In genomic region chr6:136669299-136669699, GRCh38 we compare ENCODE assay signal across 13 cellular contexts.
DNase-seq lines count a peak whose midpoint lies in the region; ATAC-seq, FAIRE-seq and TF ChIP-seq lines count a peak whose summit lies in the region.
"Had no signal": no experiment of that assay in that cellular context is flagged by ENCODE, and none has a peak within 500 bp of the region (broad histone marks: within the 10 kb centered on the region; RNA-seq: fewer than 3 reads in every experiment).

No MANE protein-coding gene starts in this region.

- no peaks in the 10 kb centered on the region for H3K27me3 Mint-ChIP-seq in astrocyte (ENCODE audit: low read depth, unreplicated experiment)
- peaks cover 2% of the 10 kb centered on the region for H3K27me3 Mint-ChIP-seq in nephron progenitor cell (ENCODE audit: low read depth, poor library complexity)
- H3K27me3 Mint-ChIP-seq: dendritic cell treated with granulocyte-macrophage colony-stimulating factor and Interleukin-4, amounts not matched to agents 40 ng/mL and 50 ng/mL, for 4 days had no signal

- in situ Hi-C loops in ACHN (cut with HindIII; ENCODE audit: low pct_ligation_motif_present, low pct_unique_long_range_greater_than_20kb, low sequenced_read_pairs): no loop called here

- no peak for TF ChIP-seq RAD21 in A549 (conservative IDR thresholded peaks at IDR 0.05 in 1 of 2, IDR thresholded peaks at IDR 0.05 in 1 of 2)

- no peaks in the 10 kb centered on the region for H3K36me3 ChIP-seq in astrocyte (ENCODE audit: insufficient read depth, low read length)
- H3K36me3 ChIP-seq in kidney epithelial cell (ENCODE audit: control insufficient read depth, insufficient read depth, low read length): no peaks in the 10 kb centered on the region

- H3K9me3 ChIP-seq in A549: no peaks in the 10 kb centered on the region
- H3K9me3 ChIP-seq in astrocyte (ENCODE audit: insufficient read depth, low read depth, low read length): no peaks in the 10 kb centered on the region

- POLR2A ChIA-PET in A549 (lab: Yijun Ruan, JAX): no interaction called here

- H3K27me3 ChIP-seq in astrocyte (ENCODE audit: insufficient read depth, low read length): no peaks in the 10 kb centered on the region
- H3K27me3 ChIP-seq in kidney epithelial cell (ENCODE audit: control insufficient read depth, insufficient read depth, low read length): no peaks in the 10 kb centered on the region
- H3K27me3 ChIP-seq: BLaER1 treated with 17β-estradiol and CSF1 and Interleukin-3, amounts not matched to agents 10 nM and 100 nM had no signal

- FAIRE-seq in A549 (lab: Jason Lieb, UNC): no peak
- FAIRE-seq in astrocyte (lab: Jason Lieb, UNC): no peak

- no peaks in the 10 kb centered on the region for H3K36me3 Mint-ChIP-seq in astrocyte (ENCODE audit: low read depth, unreplicated experiment)
- no peaks in the 10 kb centered on the region for H3K36me3 Mint-ChIP-seq in nephron progenitor cell (ENCODE audit: low read depth)

- H2AFZ ChIP-seq in astrocyte (ENCODE audit: low read depth, low read length): no peak overlapping the region

- H3K27ac Mint-ChIP-seq in astrocyte (ENCODE audit: unreplicated experiment) (no peak overlapping the region), nephron progenitor cell (no peak overlapping the region)
- H3K27ac Mint-ChIP-seq: dendritic cell treated with granulocyte-macrophage colony-stimulating factor and Interleukin-4, amounts not matched to agents 40 ng/mL and 50 ng/mL, for 4 days had no signal

- 78% methylated on average over 3 of the region's 3 CpGs for WGBS in A549 (ENCODE audit: missing lambda C conversion rate)

- no peaks in the 10 kb centered on the region for H3K79me2 ChIP-seq in astrocyte (ENCODE audit: insufficient read depth, low read length)

- CTCF ChIA-PET in A549 (lab: Yijun Ruan, JAX): interaction anchor here (5.3 kb wide), 1 partner anchor 25 kb away, joined by 25 read pairs; no protein-coding TSS in a partner anchor

- H3K27ac ChIP-seq in A549: no peak overlapping the region
- H3K27ac ChIP-seq in astrocyte (ENCODE audit: low read depth, low read length): no peak overlapping the region
- H3K27ac ChIP-seq: BLaER1 treated with 17β-estradiol and CSF1 and Interleukin-3, amounts not matched to agents 10 nM and 100 nM had no signal

- no peak for TF ChIP-seq POLR2A in A549 (IDR thresholded peaks at IDR 0.05; ENCODE audit: low read length)

- no peaks in the 10 kb centered on the region for H4K20me1 ChIP-seq in astrocyte (ENCODE audit: insufficient read depth, low read length)
- H4K20me1 ChIP-seq: BLaER1 treated with 17β-estradiol and CSF1 and Interleukin-3, amounts not matched to agents 10 nM and 100 nM had no signal

- H3K4me1 Mint-ChIP-seq in astrocyte (ENCODE audit: low read depth, unreplicated experiment): peaks cover 10% of the 10 kb centered on the region
- no peaks in the 10 kb centered on the region for H3K4me1 Mint-ChIP-seq in nephron progenitor cell

- ATAC-seq in A549 (no peak), HG03442 (IDR thresholded peaks at IDR 0.05; ENCODE audit: unreplicated experiment) (no peak)
- ATAC-seq: left ventricle myocardium superior had no signal

- no peaks in the 10 kb centered on the region for H3K9me3 Mint-ChIP-seq in astrocyte (ENCODE audit: unreplicated experiment)
- peaks cover 17% of the 10 kb centered on the region for H3K9me3 Mint-ChIP-seq in nephron progenitor cell
- H3K9me3 Mint-ChIP-seq: dendritic cell treated with granulocyte-macrophage colony-stimulating factor and Interleukin-4, amounts not matched to agents 40 ng/mL and 50 ng/mL, for 4 days had no signal

- no peak overlapping the region for H3K9ac ChIP-seq in astrocyte (ENCODE audit: low read length)
- H3K9ac ChIP-seq: BLaER1 treated with 17β-estradiol and CSF1 and Interleukin-3, amounts not matched to agents 10 nM and 100 nM had no signal

- H3K4me2 ChIP-seq in A549 (peak overlapping the region; percentile 45; the same call in 2 of the 3 replicates), astrocyte (ENCODE audit: low read length) (peak overlapping the region; percentile 66)
- H3K4me2 ChIP-seq: BLaER1 treated with 17β-estradiol and CSF1 and Interleukin-3, amounts not matched to agents 10 nM and 100 nM; smooth muscle cell had no signal

- no peak for TF ChIP-seq EP300 in A549 (IDR thresholded peaks at IDR 0.05)

- no peak overlapping the region for H3K4me3 Mint-ChIP-seq in astrocyte (ENCODE audit: unreplicated experiment)
- H3K4me3 Mint-ChIP-seq in nephron progenitor cell: no peak overlapping the region
- H3K4me3 Mint-ChIP-seq: dendritic cell treated with granulocyte-macrophage colony-stimulating factor and Interleukin-4, amounts not matched to agents 40 ng/mL and 50 ng/mL, for 4 days had no signal

- H3K4me1 ChIP-seq in A549 (peaks cover 4% of the 10 kb centered on the region; the same call in 1 of the 3 replicates), astrocyte (ENCODE audit: insufficient read depth, low read length) (peaks cover 15% of the 10 kb centered on the region)

- TF ChIP-seq CTCF in A549 (IDR thresholded peaks at IDR 0.05): no peak
- TF ChIP-seq CTCF in astrocyte (IDR thresholded peaks at IDR 0.05; ENCODE audit: insufficient read depth, low read depth, low read length): no peak
- TF ChIP-seq CTCF in kidney epithelial cell (IDR thresholded peaks at IDR 0.05; ENCODE audit: insufficient read depth, low read length, poor library complexity, severe bottlenecking): no peak
- no peak for TF ChIP-seq CTCF in nephron progenitor cell (IDR thresholded peaks at IDR 0.05)

- H3K4me3 ChIP-seq in A549 (no peak overlapping the region), astrocyte (ENCODE audit: insufficient read depth, low read depth, low read length) (no peak overlapping the region), kidney epithelial cell (ENCODE audit: low read depth, low read length) (no peak overlapping the region)
- H3K4me3 ChIP-seq: BLaER1 treated with 17β-estradiol and CSF1 and Interleukin-3, amounts not matched to agents 10 nM and 100 nM; smooth muscle cell had no signal

- no peak for DNase-seq in A549 (ENCODE audit: low read depth in 1 of 2, low spot score in 1 of 2)
- peak; percentile 44 for DNase-seq in HPDE6-E6E7 (ENCODE audit: extremely low spot score)
- DNase-seq in astrocyte (ENCODE audit: low read depth): peak; percentile 94
- peak; percentile 82 for DNase-seq in kidney epithelial cell (ENCODE audit: low read depth)
- DNase-seq in ACHN: no peak
- no peak for DNase-seq in NCI-H1694 (lab: John Stamatoyannopoulos, UW)
- DNase-seq in nephron progenitor cell: no peak
- DNase-seq: left ventricle myocardium superior; stimulated activated naive CD4-positive, alpha-beta T cell treated with Interleukin-2 at 50 U/mL for 16 hours had no signal

TF ChIP-seq in A549, 52 proteins besides CTCF, POLR2A, EP300 and RAD21:
- no peak for TF ChIP-seq RCOR1 (IDR thresholded peaks at IDR 0.05; ENCODE audit: low read depth, low read length)
- TF ChIP-seq GATA3 (IDR thresholded peaks at IDR 0.05; ENCODE audit: borderline replicate concordance): no peak
- no peak for TF ChIP-seq PBX3 (IDR thresholded peaks at IDR 0.05)
- no peak for TF ChIP-seq SMC3 (IDR thresholded peaks at IDR 0.05)
- TF ChIP-seq POLR2AphosphoS2 (conservative IDR thresholded peaks at IDR 0.05; ENCODE audit: low read length): no peak
- no peak for TF ChIP-seq FOSB (CRISPR knock-in tag; IDR thresholded peaks at IDR 0.05)
- no peak for TF ChIP-seq NPAS2 (CRISPR knock-in tag; IDR thresholded peaks at IDR 0.05; ENCODE audit: borderline replicate concordance)
- TF ChIP-seq ESRRA (IDR thresholded peaks at IDR 0.05; ENCODE audit: borderline replicate concordance, low read length): no peak
- no peak for TF ChIP-seq EHF (CRISPR knock-in tag; IDR thresholded peaks at IDR 0.05)
- no peak for TF ChIP-seq ELK1 (IDR thresholded peaks at IDR 0.05; ENCODE audit: low read depth, low read length)
- no peak for TF ChIP-seq ZFP36 (IDR thresholded peaks at IDR 0.05; ENCODE audit: borderline replicate concordance, partially characterized antibody)
- no peak for TF ChIP-seq MYC (IDR thresholded peaks at IDR 0.05; ENCODE audit: borderline replicate concordance, low read length)
- TF ChIP-seq HEYL (CRISPR knock-in tag; IDR thresholded peaks at IDR 0.05): no peak
- no peak for TF ChIP-seq ZC3H11A (IDR thresholded peaks at IDR 0.05)
- no peak for TF ChIP-seq CEBPB (IDR thresholded peaks at IDR 0.05)
- TF ChIP-seq HOXB5 (CRISPR knock-in tag; IDR thresholded peaks at IDR 0.05): no peak
- no peak for TF ChIP-seq CBX2 (IDR thresholded peaks at IDR 0.05; ENCODE audit: borderline replicate concordance, low read depth)
- no peak for TF ChIP-seq USF2 (IDR thresholded peaks at IDR 0.05)
- TF ChIP-seq BHLHE40 (IDR thresholded peaks at IDR 0.05; ENCODE audit: low read depth, low read length): no peak

Comparison
In these comparisons a context has a peak if more than half of its experiments do, and no peak if none do; other contexts are left out.
1. DNase-seq: peak in HPDE6-E6E7 (single experiment), astrocyte (single experiment) and kidney epithelial cell (single experiment); none in A549 (0 of 2), ACHN (single experiment), NCI-H1694 (single experiment) and nephron progenitor cell (single experiment).